In the genomic region with DNA sequence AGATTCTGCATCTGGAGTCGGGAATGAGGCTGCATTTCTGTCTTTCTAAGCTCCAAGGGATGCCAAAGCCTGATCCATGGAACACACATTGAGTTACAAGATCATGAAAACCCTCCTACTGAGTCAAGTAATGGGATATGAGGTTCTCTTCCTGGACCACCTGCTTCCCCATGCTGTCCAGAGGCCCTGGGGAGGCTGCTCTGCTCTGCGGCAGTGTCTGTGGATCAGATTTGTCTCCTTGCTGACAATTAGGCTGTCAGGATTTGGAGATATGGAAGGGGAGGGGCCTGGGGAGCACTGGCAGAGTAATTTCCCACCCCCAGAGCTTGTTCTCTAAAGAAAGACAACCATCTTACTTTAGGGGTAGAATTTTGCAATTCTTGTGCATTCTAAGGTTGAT, we compare ENCODE assay signal across 25 cellular contexts.
"Had no signal": no experiment of that assay in that cellular context is flagged by ENCODE, and none has a peak within 500 bp of the region (broad histone marks: within the 10 kb centered on the region; RNA-seq: fewer than 3 reads in every experiment).

No MANE protein-coding gene starts in this region.

- H3K4me1 Mint-ChIP-seq: memory B cell; naive thymus-derived CD4-positive, alpha-beta T cell; neural progenitor cell; stimulated activated naive CD8-positive, alpha-beta T cell treated with anti-CD3 and anti-CD28 coated beads, Interleukin-15, amount 100 ng/mL, for 72 hours had no signal

- DNase-seq: colonic mucosa; effector CD8-positive, alpha-beta T cell; erythroblast; head of caudate nucleus; naive thymus-derived CD4-positive, alpha-beta T cell; right lobe of liver; small intestine; stimulated activated CD4-positive, alpha-beta T cell treated with anti-CD3 and anti-CD28 coated beads, Interleukin-12 subunit alpha, Interleukin-12 subunit beta, amount 100 ng/mL, for 4 hours; stimulated activated CD4-positive, alpha-beta T cell treated with anti-CD3 and anti-CD28 coated beads, Interleukin-1b, Interleukin-23, amount 100 ng/mL, for 48 hours; stimulated activated CD4-positive, alpha-beta T cell treated with anti-CD3 and anti-CD28 coated beads, Interleukin-4, amount 100 ng/mL, for 1 hour; stimulated activated CD8-positive, alpha-beta memory T cell treated with anti-CD3 and anti-CD28 coated beads, Interleukin-4, amount 100 ng/mL, for 48 hours; stimulated activated naive CD4-positive, alpha-beta T cell; stimulated activated naive CD8-positive, alpha-beta T cell treated with anti-CD3 and anti-CD28 coated beads, Interleukin-15, amount 100 ng/mL, for 72 hours; trophoblast cell had no signal

- H3K4me3 Mint-ChIP-seq: dendritic cell treated with granulocyte-macrophage colony-stimulating factor and Interleukin-4, amounts not matched to agents 40 ng/mL and 50 ng/mL, for 4 days; memory B cell; mesothelial cell of epicardium; naive thymus-derived CD4-positive, alpha-beta T cell; nephron; neural progenitor cell; stimulated activated naive CD8-positive, alpha-beta T cell treated with anti-CD3 and anti-CD28 coated beads, Interleukin-15, amount 100 ng/mL, for 72 hours had no signal

- H3K27me3 Mint-ChIP-seq: naive thymus-derived CD4-positive, alpha-beta T cell; stimulated activated naive CD8-positive, alpha-beta T cell treated with anti-CD3 and anti-CD28 coated beads, Interleukin-15, amount 100 ng/mL, for 72 hours had no signal

- H3K4me2 ChIP-seq: neural progenitor cell had no signal

- H3K4me1 ChIP-seq: colonic mucosa, parathyroid adenoma, right lobe of liver, suprapubic skin, vagina had no signal

- H3K4me3 ChIP-seq: colonic mucosa, lung, neural progenitor cell, right lobe of liver, suprapubic skin, vagina had no signal

- H3K9me3 ChIP-seq: colonic mucosa, right lobe of liver, vagina had no signal

- H3K27me3 ChIP-seq: colonic mucosa, right lobe of liver, suprapubic skin, vagina had no signal

- H2AFZ ChIP-seq: neural progenitor cell, parathyroid adenoma had no signal

- H3K36me3 ChIP-seq: colonic mucosa, neural progenitor cell, right lobe of liver, suprapubic skin, vagina had no signal

- H3K27ac ChIP-seq: colonic mucosa, neural progenitor cell, parathyroid adenoma, right lobe of liver, suprapubic skin, vagina had no signal

- H3K9ac ChIP-seq: neural progenitor cell, parathyroid adenoma had no signal

- ATAC-seq: left lobe of liver; naive thymus-derived CD4-positive, alpha-beta T cell; right lobe of liver; stimulated activated naive CD8-positive, alpha-beta T cell treated with anti-CD3 and anti-CD28 coated beads, Interleukin-15, amount 100 ng/mL, for 72 hours had no signal

- H3K27ac Mint-ChIP-seq: dendritic cell treated with granulocyte-macrophage colony-stimulating factor and Interleukin-4, amounts not matched to agents 40 ng/mL and 50 ng/mL, for 4 days; memory B cell; mesothelial cell of epicardium; naive thymus-derived CD4-positive, alpha-beta T cell; nephron; neural progenitor cell; progenitor cell of endocrine pancreas; stimulated activated naive CD8-positive, alpha-beta T cell treated with anti-CD3 and anti-CD28 coated beads, Interleukin-15, amount 100 ng/mL, for 72 hours had no signal
